24 cellular contexts compared by ENCODE assay signal in genomic region chr5:133326361-133326760, GRCh38.
DNase-seq lines count a peak whose midpoint lies in the region; ATAC-seq, FAIRE-seq and TF ChIP-seq lines count a peak whose summit lies in the region.
"Had no signal": no experiment of that assay in that cellular context is flagged by ENCODE, and none has a peak within 500 bp of the region (broad histone marks: within the 10 kb centered on the region; RNA-seq: fewer than 3 reads in every experiment).

No MANE protein-coding gene starts in this region.

- ATAC-seq in activated naive CD4-positive, alpha-beta T cell treated with anti-CD3 and anti-CD28 coated beads, Interleukin-2, amount 50 U/mL, for 72 hours, result no peak
- no peak for ATAC-seq in stimulated activated naive B cell treated with anti-CD40 and anti-IgM and Interleukin-4, amounts not matched to agents 10 μg/mL and 1 μg/mL and 100 μg/mL, for 72 hours (replicated peaks)
- ATAC-seq in GM18873 (IDR thresholded peaks at IDR 0.05; ENCODE audit: low FRiP score, unreplicated experiment) (no peak), GM21529 (IDR thresholded peaks at IDR 0.05; ENCODE audit: unreplicated experiment) (no peak)
- ATAC-seq: A549; CD8-positive, alpha-beta T cell had no signal

- no peak for TF ChIP-seq POLR2A in spleen (IDR thresholded peaks at IDR 0.05)

- no peak for TF ChIP-seq CTCF in kidney (IDR thresholded peaks at IDR 0.05; ENCODE audit: borderline replicate concordance, extremely low read depth, insufficient read depth)
- no peak for TF ChIP-seq CTCF in spleen (IDR thresholded peaks at IDR 0.05 in 8 of 11, conservative IDR thresholded peaks at IDR 0.05 in 3 of 11)

- no peak overlapping the region for H3K9ac ChIP-seq in kidney (ENCODE audit: low read length in 2 of 2)
- H3K9ac ChIP-seq: BLaER1 treated with 17β-estradiol and CSF1 and Interleukin-3, amounts not matched to agents 10 nM and 100 nM had no signal

- H3K27me3 ChIP-seq in spleen (replicated peaks in 1 of 7), result no peaks in the 10 kb centered on the region
- H3K27me3 ChIP-seq: BLaER1 treated with 17β-estradiol and CSF1 and Interleukin-3, amounts not matched to agents 10 nM and 100 nM had no signal

- H3K9me3 ChIP-seq in kidney (ENCODE audit: control insufficient read depth in 1 of 2, low read length in 2 of 2) (no peaks in the 10 kb centered on the region), spleen (no peaks in the 10 kb centered on the region)
- H3K9me3 ChIP-seq: A549; BLaER1 treated with 17β-estradiol and CSF1 and Interleukin-3, amounts not matched to agents 10 nM and 100 nM; Caco-2 had no signal

- H3K4me1 Mint-ChIP-seq in stimulated activated naive B cell treated with anti-CD40 and anti-IgM and Interleukin-4, amounts not matched to agents 10 μg/mL and 1 μg/mL and 100 μg/mL, for 72 hours, result peaks cover 33 to 39% of the 10 kb centered on the region in 2 donors

- no peaks in the 10 kb centered on the region for H3K27me3 Mint-ChIP-seq in stimulated activated naive B cell treated with anti-CD40 and anti-IgM and Interleukin-4, amounts not matched to agents 10 μg/mL and 1 μg/mL and 100 μg/mL, for 72 hours
- H3K27me3 Mint-ChIP-seq: CD4-positive, alpha-beta T cell had no signal

- no peak overlapping the region for H3K4me3 ChIP-seq in kidney (ENCODE audit: low read length in 2 of 2)
- no peak overlapping the region for H3K4me3 ChIP-seq in spleen
- H3K4me3 ChIP-seq: A549; BLaER1 treated with 17β-estradiol and CSF1 and Interleukin-3, amounts not matched to agents 10 nM and 100 nM had no signal

- DNase-seq in activated naive CD4-positive, alpha-beta T cell treated with anti-CD3 and anti-CD28 coated beads, Interleukin-2, amount 50 U/mL, for 72 hours (ENCODE audit: low spot score in 2 of 2), result no peak
- DNase-seq in activated naive CD4-positive, alpha-beta T cell treated with anti-CD3 and anti-CD28 coated beads, Interleukin-2, amount 50 U/mL, for 16 hours, result no peak
- DNase-seq in kidney (peak; percentile 31), spleen (peak; percentile 39)
- DNase-seq in stimulated activated naive B cell treated with anti-CD40 and anti-IgM and Interleukin-4, amounts not matched to agents 10 μg/mL and 1 μg/mL and 100 μg/mL, for 72 hours, result no peak
- no peak for DNase-seq in activated T-cell treated with anti-CD3 and anti-CD28 coated beads, Interleukin-2, amount 50 U/mL, for 48 hours
- DNase-seq: AML-193; Caco-2; Calu3; CD4-positive, alpha-beta T cell; CD8-positive, alpha-beta T cell; DMS79 treated with DMSO at 0.1 percent for 48 hours; GF-D8 had no signal

- WGBS in spleen, 5 donors, result 91 to 95% (median 94%) methylated on average over 5 of the region's 5 CpGs

- no peak for FAIRE-seq in kidney (lab: Jason Lieb, UNC)
- FAIRE-seq: A549, D721Med, G401.6, GM12891, GM19239 had no signal

- peak overlapping the region; percentile 24 to 32 for H3K27ac Mint-ChIP-seq in activated naive CD4-positive, alpha-beta T cell treated with anti-CD3 and anti-CD28 coated beads, Interleukin-2, amount 50 U/mL, for 72 hours
- H3K27ac Mint-ChIP-seq in stimulated activated naive B cell treated with anti-CD40 and anti-IgM and Interleukin-4, amounts not matched to agents 10 μg/mL and 1 μg/mL and 100 μg/mL, for 72 hours, result peak overlapping the region; percentile 44
- H3K27ac Mint-ChIP-seq: B cell; CD4-positive, alpha-beta T cell; CD8-positive, alpha-beta T cell had no signal

- no peaks in the 10 kb centered on the region for H3K36me3 Mint-ChIP-seq in activated naive CD4-positive, alpha-beta T cell treated with anti-CD3 and anti-CD28 coated beads, Interleukin-2, amount 50 U/mL, for 72 hours
- H3K36me3 Mint-ChIP-seq in stimulated activated naive B cell treated with anti-CD40 and anti-IgM and Interleukin-4, amounts not matched to agents 10 μg/mL and 1 μg/mL and 100 μg/mL, for 72 hours, result peaks cover 0 to 3% of the 10 kb centered on the region in 2 donors
- H3K36me3 Mint-ChIP-seq: CD8-positive, alpha-beta T cell had no signal

- H3K4me3 Mint-ChIP-seq in stimulated activated naive B cell treated with anti-CD40 and anti-IgM and Interleukin-4, amounts not matched to agents 10 μg/mL and 1 μg/mL and 100 μg/mL, for 72 hours, result no peak overlapping the region
- H3K4me3 Mint-ChIP-seq: B cell; CD4-positive, alpha-beta T cell; CD8-positive, alpha-beta T cell had no signal

- no peaks in the 10 kb centered on the region for H3K9me3 Mint-ChIP-seq in activated naive CD4-positive, alpha-beta T cell treated with anti-CD3 and anti-CD28 coated beads, Interleukin-2, amount 50 U/mL, for 72 hours
- no peaks in the 10 kb centered on the region for H3K9me3 Mint-ChIP-seq in stimulated activated naive B cell treated with anti-CD40 and anti-IgM and Interleukin-4, amounts not matched to agents 10 μg/mL and 1 μg/mL and 100 μg/mL, for 72 hours
- H3K9me3 Mint-ChIP-seq: CD4-positive, alpha-beta T cell; CD8-positive, alpha-beta T cell had no signal

- H3K4me1 ChIP-seq in kidney (ENCODE audit: control insufficient read depth in 1 of 2, insufficient read depth in 1 of 2, low read depth in 1 of 2, low read length in 2 of 2), result no peaks in the 10 kb centered on the region
- peaks cover 0 to 7% (median 0%) of the 10 kb centered on the region in 6 donors for H3K4me1 ChIP-seq in spleen
- H3K4me1 ChIP-seq: A549, Caco-2 had no signal

- no peaks in the 10 kb centered on the region for H3K36me3 ChIP-seq in kidney (ENCODE audit: control insufficient read depth in 1 of 2, insufficient read depth in 2 of 2, low read length in 2 of 2)
- H3K36me3 ChIP-seq in spleen, result no peaks in the 10 kb centered on the region
- H3K36me3 ChIP-seq: BLaER1 treated with 17β-estradiol and CSF1 and Interleukin-3, amounts not matched to agents 10 nM and 100 nM had no signal

- intact Hi-C loops in kidney (cut with DNase I) (no loop called here), spleen (cut with DNase I; ENCODE audit: low total_unique reads) (no loop called here)

- H3K27ac ChIP-seq in kidney (ENCODE audit: low read depth in 2 of 2, low read length in 2 of 2) (no peak overlapping the region), spleen (no peak overlapping the region)
- H3K27ac ChIP-seq: 22Rv1; A549; BLaER1 treated with 17β-estradiol and CSF1 and Interleukin-3, amounts not matched to agents 10 nM and 100 nM; C4-2B had no signal

Comparison
In these comparisons a context has a peak if more than half of its experiments do, and no peak if none do; other contexts are left out.
1. DNase-seq: peak in kidney (single experiment) and spleen (single experiment); none in activated naive CD4-positive, alpha-beta T cell treated with anti-CD3 and anti-CD28 coated beads, Interleukin-2, amount 50 U/mL, for 72 hours (0 of 2), activated naive CD4-positive, alpha-beta T cell treated with anti-CD3 and anti-CD28 coated beads, Interleukin-2, amount 50 U/mL, for 16 hours (single experiment), stimulated activated naive B cell treated with anti-CD40 and anti-IgM and Interleukin-4, amounts not matched to agents 10 μg/mL and 1 μg/mL and 100 μg/mL, for 72 hours (single experiment) and activated T-cell treated with anti-CD3 and anti-CD28 coated beads, Interleukin-2, amount 50 U/mL, for 48 hours (0 of 2).